ENCODE assay signal across 1 cellular context in the genomic region with DNA sequence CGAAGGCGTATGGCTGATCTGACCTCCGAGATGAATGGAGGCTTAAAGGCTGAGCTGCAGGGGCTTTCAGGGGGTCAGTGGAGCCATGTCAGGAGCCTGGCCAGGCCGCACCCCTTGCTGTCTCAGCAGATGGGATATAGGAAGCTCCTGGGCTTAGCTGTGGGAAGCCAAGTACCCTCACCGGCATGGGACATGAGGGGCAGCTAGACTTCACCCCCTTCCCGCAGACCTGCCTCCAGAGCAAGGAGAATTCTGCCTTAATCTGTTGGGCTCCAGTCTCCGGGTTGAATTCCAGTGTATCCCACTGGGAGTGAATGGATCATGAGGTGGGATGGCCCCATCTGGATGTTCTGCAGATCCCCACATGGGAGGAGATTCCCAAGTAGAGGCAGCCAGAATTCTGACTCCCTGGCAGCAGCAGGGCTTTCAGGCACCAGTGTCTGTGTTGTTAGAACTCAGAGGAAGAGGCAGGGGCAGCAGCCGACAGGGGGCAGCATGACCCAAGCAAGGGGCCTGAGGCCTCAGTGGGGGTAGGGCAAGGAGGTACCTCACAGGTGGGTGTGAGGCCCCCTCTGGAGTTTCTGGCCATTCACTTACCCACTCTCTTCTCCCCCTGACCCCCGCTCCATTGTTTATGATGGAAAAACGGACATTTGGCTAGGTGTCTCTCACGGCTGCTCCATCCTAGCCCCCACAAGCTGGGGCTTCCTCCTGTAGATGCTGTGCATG.
TF ChIP-seq lines count a peak whose summit lies in the region.

No MANE protein-coding gene starts in this region.

TF ChIP-seq in K562, 482 proteins besides CTCF, POLR2A, EP300 and RAD21 (continued from another document and continues in another):
- TF ChIP-seq, protein P1, sequence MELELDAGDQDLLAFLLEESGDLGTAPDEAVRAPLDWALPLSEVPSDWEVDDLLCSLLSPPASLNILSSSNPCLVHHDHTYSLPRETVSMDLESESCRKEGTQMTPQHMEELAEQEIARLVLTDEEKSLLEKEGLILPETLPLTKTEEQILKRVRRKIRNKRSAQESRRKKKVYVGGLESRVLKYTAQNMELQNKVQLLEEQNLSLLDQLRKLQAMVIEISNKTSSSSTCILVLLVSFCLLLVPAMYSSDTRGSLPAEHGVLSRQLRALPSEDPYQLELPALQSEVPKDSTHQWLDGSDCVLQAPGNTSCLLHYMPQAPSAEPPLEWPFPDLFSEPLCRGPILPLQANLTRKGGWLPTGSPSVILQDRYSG (tag; conservative IDR thresholded peaks at IDR 0.05; ENCODE audit: low read depth), result no peak
- no peak for TF ChIP-seq CBX1 (IDR thresholded peaks at IDR 0.05; ENCODE audit: low read depth)
- TF ChIP-seq SMAD4 (CRISPR knock-in tag; conservative IDR thresholded peaks at IDR 0.05), result no peak
- no peak for TF ChIP-seq MEF2D (tag; conservative IDR thresholded peaks at IDR 0.05; ENCODE audit: low read depth)
- TF ChIP-seq, protein P2, sequence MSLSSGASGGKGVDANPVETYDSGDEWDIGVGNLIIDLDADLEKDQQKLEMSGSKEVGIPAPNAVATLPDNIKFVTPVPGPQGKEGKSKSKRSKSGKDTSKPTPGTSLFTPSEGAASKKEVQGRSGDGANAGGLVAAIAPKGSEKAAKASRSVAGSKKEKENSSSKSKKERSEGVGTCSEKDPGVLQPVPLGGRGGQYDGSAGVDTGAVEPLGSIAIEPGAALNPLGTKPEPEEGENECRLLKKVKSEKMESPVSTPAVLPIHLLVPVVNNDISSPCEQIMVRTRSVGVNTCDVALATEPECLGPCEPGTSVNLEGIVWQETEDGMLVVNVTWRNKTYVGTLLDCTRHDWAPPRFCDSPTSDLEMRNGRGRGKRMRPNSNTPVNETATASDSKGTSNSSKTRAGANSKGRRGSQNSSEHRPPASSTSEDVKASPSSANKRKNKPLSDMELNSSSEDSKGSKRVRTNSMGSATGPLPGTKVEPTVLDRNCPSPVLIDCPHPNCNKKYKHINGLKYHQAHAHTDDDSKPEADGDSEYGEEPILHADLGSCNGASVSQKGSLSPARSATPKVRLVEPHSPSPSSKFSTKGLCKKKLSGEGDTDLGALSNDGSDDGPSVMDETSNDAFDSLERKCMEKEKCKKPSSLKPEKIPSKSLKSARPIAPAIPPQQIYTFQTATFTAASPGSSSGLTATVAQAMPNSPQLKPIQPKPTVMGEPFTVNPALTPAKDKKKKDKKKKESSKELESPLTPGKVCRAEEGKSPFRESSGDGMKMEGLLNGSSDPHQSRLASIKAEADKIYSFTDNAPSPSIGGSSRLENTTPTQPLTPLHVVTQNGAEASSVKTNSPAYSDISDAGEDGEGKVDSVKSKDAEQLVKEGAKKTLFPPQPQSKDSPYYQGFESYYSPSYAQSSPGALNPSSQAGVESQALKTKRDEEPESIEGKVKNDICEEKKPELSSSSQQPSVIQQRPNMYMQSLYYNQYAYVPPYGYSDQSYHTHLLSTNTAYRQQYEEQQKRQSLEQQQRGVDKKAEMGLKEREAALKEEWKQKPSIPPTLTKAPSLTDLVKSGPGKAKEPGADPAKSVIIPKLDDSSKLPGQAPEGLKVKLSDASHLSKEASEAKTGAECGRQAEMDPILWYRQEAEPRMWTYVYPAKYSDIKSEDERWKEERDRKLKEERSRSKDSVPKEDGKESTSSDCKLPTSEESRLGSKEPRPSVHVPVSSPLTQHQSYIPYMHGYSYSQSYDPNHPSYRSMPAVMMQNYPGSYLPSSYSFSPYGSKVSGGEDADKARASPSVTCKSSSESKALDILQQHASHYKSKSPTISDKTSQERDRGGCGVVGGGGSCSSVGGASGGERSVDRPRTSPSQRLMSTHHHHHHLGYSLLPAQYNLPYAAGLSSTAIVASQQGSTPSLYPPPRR (CRISPR knock-in tag; IDR thresholded peaks at IDR 0.05; ENCODE audit: borderline replicate concordance), result no peak
- TF ChIP-seq NONO (IDR thresholded peaks at IDR 0.05; ENCODE audit: low read depth in 2 of 2, low read length in 1 of 2), result no peak
- no peak for TF ChIP-seq ZNF232 (CRISPR knock-in tag; IDR thresholded peaks at IDR 0.05)
- TF ChIP-seq NFATC3 (IDR thresholded peaks at IDR 0.05), result no peak
- TF ChIP-seq ETV5 (CRISPR knock-in tag; IDR thresholded peaks at IDR 0.05; ENCODE audit: low read depth), result 0 out of 2 replicates have a peak, but pooled peaks have one; percentile 27
- no peak for TF ChIP-seq SAFB2 (IDR thresholded peaks at IDR 0.05; ENCODE audit: borderline replicate concordance, low read depth, low read length, severe bottlenecking)
- TF ChIP-seq CBX8 (IDR thresholded peaks at IDR 0.05; ENCODE audit: borderline replicate concordance, extremely low read depth, low read depth, low read length, poor library complexity, severe bottlenecking), result no peak
- no peak for TF ChIP-seq ZC3H11A (IDR thresholded peaks at IDR 0.05; ENCODE audit: low read depth, low read length)
- TF ChIP-seq DACH1 (IDR thresholded peaks at IDR 0.05; ENCODE audit: partially characterized antibody), result no peak
- TF ChIP-seq MIER1 (IDR thresholded peaks at IDR 0.05; ENCODE audit: low read depth), result no peak
- TF ChIP-seq THRAP3 (IDR thresholded peaks at IDR 0.05; ENCODE audit: borderline replicate concordance), result no peak
- TF ChIP-seq, protein P3, sequence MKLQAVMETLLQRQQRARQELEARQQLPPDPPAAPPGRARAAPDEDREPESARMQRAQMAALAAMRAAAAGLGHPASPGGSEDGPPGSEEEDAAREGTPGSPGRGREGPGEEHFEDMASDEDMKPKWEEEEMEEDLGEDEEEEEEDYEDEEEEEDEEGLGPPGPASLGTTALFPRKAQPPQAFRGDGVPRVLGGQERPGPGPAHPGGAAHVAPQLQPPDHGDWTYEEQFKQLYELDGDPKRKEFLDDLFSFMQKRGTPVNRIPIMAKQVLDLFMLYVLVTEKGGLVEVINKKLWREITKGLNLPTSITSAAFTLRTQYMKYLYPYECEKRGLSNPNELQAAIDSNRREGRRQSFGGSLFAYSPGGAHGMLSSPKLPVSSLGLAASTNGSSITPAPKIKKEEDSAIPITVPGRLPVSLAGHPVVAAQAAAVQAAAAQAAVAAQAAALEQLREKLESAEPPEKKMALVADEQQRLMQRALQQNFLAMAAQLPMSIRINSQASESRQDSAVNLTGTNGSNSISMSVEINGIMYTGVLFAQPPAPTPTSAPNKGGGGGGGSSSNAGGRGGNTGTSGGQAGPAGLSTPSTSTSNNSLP (IDR thresholded peaks at IDR 0.05; ENCODE audit: borderline replicate concordance, low read depth, low read length), result no peak
- no peak for TF ChIP-seq KDM1A (IDR thresholded peaks at IDR 0.05)
- no peak for TF ChIP-seq SRSF9 (IDR thresholded peaks at IDR 0.05; ENCODE audit: borderline replicate concordance, low read depth, low read length)
- no peak for TF ChIP-seq ZKSCAN1 (IDR thresholded peaks at IDR 0.05; ENCODE audit: low read depth, low read length)
- no peak for TF ChIP-seq CBFA2T3 (IDR thresholded peaks at IDR 0.05)
- no peak for TF ChIP-seq STAT5B (CRISPR knock-in tag; IDR thresholded peaks at IDR 0.05)
- TF ChIP-seq ZC3H4 (CRISPR knock-in tag; IDR thresholded peaks at IDR 0.05; ENCODE audit: borderline replicate concordance), result no peak
- no peak for TF ChIP-seq ELF1 (tag; IDR thresholded peaks at IDR 0.05)
- TF ChIP-seq, protein P4, sequence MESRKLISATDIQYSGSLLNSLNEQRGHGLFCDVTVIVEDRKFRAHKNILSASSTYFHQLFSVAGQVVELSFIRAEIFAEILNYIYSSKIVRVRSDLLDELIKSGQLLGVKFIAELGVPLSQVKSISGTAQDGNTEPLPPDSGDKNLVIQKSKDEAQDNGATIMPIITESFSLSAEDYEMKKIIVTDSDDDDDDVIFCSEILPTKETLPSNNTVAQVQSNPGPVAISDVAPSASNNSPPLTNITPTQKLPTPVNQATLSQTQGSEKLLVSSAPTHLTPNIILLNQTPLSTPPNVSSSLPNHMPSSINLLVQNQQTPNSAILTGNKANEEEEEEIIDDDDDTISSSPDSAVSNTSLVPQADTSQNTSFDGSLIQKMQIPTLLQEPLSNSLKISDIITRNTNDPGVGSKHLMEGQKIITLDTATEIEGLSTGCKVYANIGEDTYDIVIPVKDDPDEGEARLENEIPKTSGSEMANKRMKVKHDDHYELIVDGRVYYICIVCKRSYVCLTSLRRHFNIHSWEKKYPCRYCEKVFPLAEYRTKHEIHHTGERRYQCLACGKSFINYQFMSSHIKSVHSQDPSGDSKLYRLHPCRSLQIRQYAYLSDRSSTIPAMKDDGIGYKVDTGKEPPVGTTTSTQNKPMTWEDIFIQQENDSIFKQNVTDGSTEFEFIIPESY (CRISPR knock-in tag; IDR thresholded peaks at IDR 0.05), result no peak
- peak; percentile 93 for TF ChIP-seq SMC3 (conservative IDR thresholded peaks at IDR 0.05; ENCODE audit: insufficient read depth, low read depth, low read length)
- TF ChIP-seq ARID2 (IDR thresholded peaks at IDR 0.05), result peak; percentile 84; the same call in 1 of the 2 replicates
- no peak for TF ChIP-seq ZNF717 (CRISPR knock-in tag; IDR thresholded peaks at IDR 0.05)
- TF ChIP-seq, protein P5, sequence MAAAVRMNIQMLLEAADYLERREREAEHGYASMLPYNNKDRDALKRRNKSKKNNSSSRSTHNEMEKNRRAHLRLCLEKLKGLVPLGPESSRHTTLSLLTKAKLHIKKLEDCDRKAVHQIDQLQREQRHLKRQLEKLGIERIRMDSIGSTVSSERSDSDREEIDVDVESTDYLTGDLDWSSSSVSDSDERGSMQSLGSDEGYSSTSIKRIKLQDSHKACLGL (CRISPR knock-in tag; IDR thresholded peaks at IDR 0.05; ENCODE audit: borderline replicate concordance, poor library complexity, severe bottlenecking), result no peak
- TF ChIP-seq ZNF253 (CRISPR knock-in tag; conservative IDR thresholded peaks at IDR 0.05), result no peak
- no peak for TF ChIP-seq MED1 (CRISPR knock-in tag; IDR thresholded peaks at IDR 0.05; ENCODE audit: borderline replicate concordance)
- no peak for TF ChIP-seq DPF2 (IDR thresholded peaks at IDR 0.05)
- TF ChIP-seq POLR2AphosphoS2 (IDR thresholded peaks at IDR 0.05; ENCODE audit: low read length), result no peak
- TF ChIP-seq ZNF140 (CRISPR knock-in tag; IDR thresholded peaks at IDR 0.05), result no peak
- no peak for TF ChIP-seq SUPT5H (IDR thresholded peaks at IDR 0.05)
- TF ChIP-seq ZNF589 (CRISPR knock-in tag; IDR thresholded peaks at IDR 0.05; ENCODE audit: low read depth), result no peak
- no peak for TF ChIP-seq SMARCA5 (IDR thresholded peaks at IDR 0.05)
- TF ChIP-seq HNRNPUL1 (IDR thresholded peaks at IDR 0.05; ENCODE audit: low read length), result no peak
- TF ChIP-seq MTA2 (IDR thresholded peaks at IDR 0.05; ENCODE audit: low read depth), result no peak
- TF ChIP-seq ZNF282 (CRISPR knock-in tag; IDR thresholded peaks at IDR 0.05), result no peak
- TF ChIP-seq GATAD2A (IDR thresholded peaks at IDR 0.05), result 0 out of 2 replicates have a peak, but pooled peaks have one; percentile 50
- TF ChIP-seq, protein P6, sequence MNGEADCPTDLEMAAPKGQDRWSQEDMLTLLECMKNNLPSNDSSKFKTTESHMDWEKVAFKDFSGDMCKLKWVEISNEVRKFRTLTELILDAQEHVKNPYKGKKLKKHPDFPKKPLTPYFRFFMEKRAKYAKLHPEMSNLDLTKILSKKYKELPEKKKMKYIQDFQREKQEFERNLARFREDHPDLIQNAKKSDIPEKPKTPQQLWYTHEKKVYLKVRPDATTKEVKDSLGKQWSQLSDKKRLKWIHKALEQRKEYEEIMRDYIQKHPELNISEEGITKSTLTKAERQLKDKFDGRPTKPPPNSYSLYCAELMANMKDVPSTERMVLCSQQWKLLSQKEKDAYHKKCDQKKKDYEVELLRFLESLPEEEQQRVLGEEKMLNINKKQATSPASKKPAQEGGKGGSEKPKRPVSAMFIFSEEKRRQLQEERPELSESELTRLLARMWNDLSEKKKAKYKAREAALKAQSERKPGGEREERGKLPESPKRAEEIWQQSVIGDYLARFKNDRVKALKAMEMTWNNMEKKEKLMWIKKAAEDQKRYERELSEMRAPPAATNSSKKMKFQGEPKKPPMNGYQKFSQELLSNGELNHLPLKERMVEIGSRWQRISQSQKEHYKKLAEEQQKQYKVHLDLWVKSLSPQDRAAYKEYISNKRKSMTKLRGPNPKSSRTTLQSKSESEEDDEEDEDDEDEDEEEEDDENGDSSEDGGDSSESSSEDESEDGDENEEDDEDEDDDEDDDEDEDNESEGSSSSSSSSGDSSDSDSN (IDR thresholded peaks at IDR 0.05; ENCODE audit: borderline replicate concordance in 1 of 2, low read depth in 2 of 2, low read length in 2 of 2), result no peak
- TF ChIP-seq RBBP5 (IDR thresholded peaks at IDR 0.05; ENCODE audit: borderline replicate concordance, insufficient read depth, low read length, poor library complexity, severe bottlenecking), result no peak
- TF ChIP-seq MAZ (CRISPR knock-in tag; conservative IDR thresholded peaks at IDR 0.05 in 1 of 2, IDR thresholded peaks at IDR 0.05 in 1 of 2), result peak; percentile 51 to 53; a peak in 2 of 4 replicates
- TF ChIP-seq SMARCA4 (IDR thresholded peaks at IDR 0.05), result no peak
- no peak for TF ChIP-seq ETS2 (tag; IDR thresholded peaks at IDR 0.05; ENCODE audit: borderline replicate concordance, poor library complexity, severe bottlenecking)
- no peak for TF ChIP-seq HDAC3 (IDR thresholded peaks at IDR 0.05; ENCODE audit: borderline replicate concordance, partially characterized antibody)
- TF ChIP-seq, protein P7, sequence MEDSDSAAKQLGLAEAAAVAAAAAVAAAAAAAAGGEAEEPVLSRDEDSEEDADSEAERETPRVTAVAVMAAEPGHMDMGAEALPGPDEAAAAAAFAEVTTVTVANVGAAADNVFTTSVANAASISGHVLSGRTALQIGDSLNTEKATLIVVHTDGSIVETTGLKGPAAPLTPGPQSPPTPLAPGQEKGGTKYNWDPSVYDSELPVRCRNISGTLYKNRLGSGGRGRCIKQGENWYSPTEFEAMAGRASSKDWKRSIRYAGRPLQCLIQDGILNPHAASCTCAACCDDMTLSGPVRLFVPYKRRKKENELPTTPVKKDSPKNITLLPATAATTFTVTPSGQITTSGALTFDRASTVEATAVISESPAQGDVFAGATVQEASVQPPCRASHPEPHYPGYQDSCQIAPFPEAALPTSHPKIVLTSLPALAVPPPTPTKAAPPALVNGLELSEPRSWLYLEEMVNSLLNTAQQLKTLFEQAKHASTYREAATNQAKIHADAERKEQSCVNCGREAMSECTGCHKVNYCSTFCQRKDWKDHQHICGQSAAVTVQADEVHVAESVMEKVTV (CRISPR knock-in tag; IDR thresholded peaks at IDR 0.05), result peak; percentile 97
- TF ChIP-seq ATF7 (IDR thresholded peaks at IDR 0.05), result peak; percentile 24; the same call in 1 of the 2 replicates
- TF ChIP-seq, protein P8, sequence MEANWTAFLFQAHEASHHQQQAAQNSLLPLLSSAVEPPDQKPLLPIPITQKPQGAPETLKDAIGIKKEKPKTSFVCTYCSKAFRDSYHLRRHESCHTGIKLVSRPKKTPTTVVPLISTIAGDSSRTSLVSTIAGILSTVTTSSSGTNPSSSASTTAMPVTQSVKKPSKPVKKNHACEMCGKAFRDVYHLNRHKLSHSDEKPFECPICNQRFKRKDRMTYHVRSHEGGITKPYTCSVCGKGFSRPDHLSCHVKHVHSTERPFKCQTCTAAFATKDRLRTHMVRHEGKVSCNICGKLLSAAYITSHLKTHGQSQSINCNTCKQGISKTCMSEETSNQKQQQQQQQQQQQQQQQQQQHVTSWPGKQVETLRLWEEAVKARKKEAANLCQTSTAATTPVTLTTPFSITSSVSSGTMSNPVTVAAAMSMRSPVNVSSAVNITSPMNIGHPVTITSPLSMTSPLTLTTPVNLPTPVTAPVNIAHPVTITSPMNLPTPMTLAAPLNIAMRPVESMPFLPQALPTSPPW (CRISPR knock-in tag; IDR thresholded peaks at IDR 0.05), result peak; percentile 44
- no peak for TF ChIP-seq MTF1 (CRISPR knock-in tag; IDR thresholded peaks at IDR 0.05; ENCODE audit: borderline replicate concordance)
